Comparison of ENCODE assay signal across 23 cellular contexts in genomic region chr6:156928972-156929371, GRCh38.
"Had no signal": no experiment of that assay in that cellular context is flagged by ENCODE, and none has a peak within 500 bp of the region (broad histone marks: within the 10 kb centered on the region; RNA-seq: fewer than 3 reads in every experiment).

No MANE protein-coding gene starts in this region.

- H3K27ac Mint-ChIP-seq: T-cell had no signal

- H3K27me3 ChIP-seq: breast epithelium, colonic mucosa, dorsolateral prefrontal cortex, esophagus squamous epithelium, gastrocnemius medialis, neural progenitor cell, sigmoid colon, SJCRH30, tibial artery had no signal

- H3K27ac ChIP-seq: breast epithelium, colonic mucosa, dorsolateral prefrontal cortex, esophagus squamous epithelium, gastrocnemius medialis, left ventricle myocardium inferior, neural progenitor cell, sigmoid colon, SJCRH30, tibial artery had no signal

- H3K9ac ChIP-seq: neural progenitor cell had no signal

- H3K4me3 ChIP-seq: breast epithelium, colonic mucosa, dorsolateral prefrontal cortex, esophagus squamous epithelium, gastrocnemius medialis, left ventricle myocardium inferior, neural progenitor cell, sigmoid colon, SJCRH30, smooth muscle cell, tibial artery had no signal

- H3K27me3 Mint-ChIP-seq: activated naive CD4-positive, alpha-beta T cell treated with anti-CD3 and anti-CD28 coated beads, Interleukin-2, amount 50 U/mL, for 24 hours; central memory CD8-positive, alpha-beta T cell; naive thymus-derived CD8-positive, alpha-beta T cell; T-cell had no signal

- H3K4me3 Mint-ChIP-seq: activated naive CD4-positive, alpha-beta T cell treated with anti-CD3 and anti-CD28 coated beads, Interleukin-2, amount 50 U/mL, for 24 hours; central memory CD8-positive, alpha-beta T cell; naive thymus-derived CD8-positive, alpha-beta T cell; neural progenitor cell; T-cell had no signal

- DNase-seq: activated CD4-positive, alpha-beta T cell treated with anti-CD3 and anti-CD28 coated beads for 1 hour; activated CD8-positive, alpha-beta memory T cell treated with anti-CD3 and anti-CD28 coated beads, Interleukin-2, amount 50 U/mL, for 48 hours; activated effector memory CD4-positive, alpha-beta T cell treated with Interleukin-2 at 50 U/mL for 16 hours; amniotic stem cell; colonic mucosa; dorsolateral prefrontal cortex; esophagus squamous epithelium; gastrocnemius medialis; hypothalamus; left ventricle myocardium inferior; naive thymus-derived CD8-positive, alpha-beta T cell; sigmoid colon; SJCRH30; stimulated activated CD4-positive, alpha-beta T cell treated with anti-CD3 and anti-CD28 coated beads, Interleukin-15, amount 100 ng/mL, for 24 hours; stimulated activated naive CD4-positive, alpha-beta T cell; T-cell; T-helper 9 cell; tibial artery had no signal

- H3K9me3 Mint-ChIP-seq: activated naive CD4-positive, alpha-beta T cell treated with anti-CD3 and anti-CD28 coated beads, Interleukin-2, amount 50 U/mL, for 24 hours; central memory CD8-positive, alpha-beta T cell; naive thymus-derived CD8-positive, alpha-beta T cell; neural progenitor cell; T-cell had no signal

- ATAC-seq: gastrocnemius medialis; naive thymus-derived CD8-positive, alpha-beta T cell; T-cell had no signal

- H3K4me2 ChIP-seq: neural progenitor cell, smooth muscle cell had no signal

- H3K4me1 ChIP-seq: SJCRH30 had no signal

- H2AFZ ChIP-seq: neural progenitor cell had no signal
